8 cellular contexts compared by ENCODE assay signal in genomic region chr20:50115591-50116367, GRCh38. TPM values are rescaled to one million over a fixed set of nuclear protein-coding genes. Genes with fewer than 3 reads are reported as not detected.
DNase-seq lines count a peak whose midpoint lies in the region; ATAC-seq, FAIRE-seq and TF ChIP-seq lines count a peak whose summit lies in the region.

No MANE protein-coding gene starts in this region.

- peaks cover 42% of the 10 kb centered on the region for H3K4me1 Mint-ChIP-seq in activated naive CD8-positive, alpha-beta T cell treated with anti-CD3 and anti-CD28 coated beads, Interleukin-2, amount 10 ng/mL, durations not matched to agents 7 days and 5 days

- peak; percentile 89 for DNase-seq in GM12864 (ENCODE audit: low read depth)
- peak; percentile 95 for DNase-seq in NCI-H1105 treated with DMSO at 0.1 percent for 48 hours (lab: John Stamatoyannopoulos, UW)
- peak; percentile 94 for DNase-seq in SKM-1 treated with dmso at 0.1 percent for 144 hours (lab: John Stamatoyannopoulos, UW; ENCODE audit: unreplicated experiment)
- DNase-seq in activated naive CD8-positive, alpha-beta T cell treated with anti-CD3 and anti-CD28 coated beads, Interleukin-2, amount 10 ng/mL, durations not matched to agents 7 days and 5 days: peak; percentile 84
- DNase-seq in Right ventricle myocardium superior: peak; percentile 98
- peak; percentile 93 to 99 (median 95) for DNase-seq in pancreas
- peak; percentile 99 for DNase-seq in tibial artery

- H3K9me3 Mint-ChIP-seq in activated naive CD8-positive, alpha-beta T cell treated with anti-CD3 and anti-CD28 coated beads, Interleukin-2, amount 10 ng/mL, durations not matched to agents 7 days and 5 days: no peaks in the 10 kb centered on the region

- peak overlapping the region; percentile 94 for H3K27ac Mint-ChIP-seq in activated naive CD8-positive, alpha-beta T cell treated with anti-CD3 and anti-CD28 coated beads, Interleukin-2, amount 10 ng/mL, durations not matched to agents 7 days and 5 days

- H3K4me3 Mint-ChIP-seq in activated naive CD8-positive, alpha-beta T cell treated with anti-CD3 and anti-CD28 coated beads, Interleukin-2, amount 10 ng/mL, durations not matched to agents 7 days and 5 days: peak overlapping the region; percentile 94

- H3K36me3 ChIP-seq in pancreas: no peaks in the 10 kb centered on the region
- H3K36me3 ChIP-seq in tibial artery: no peaks in the 10 kb centered on the region

- POLR2A ChIA-PET in activated naive CD8-positive, alpha-beta T cell treated with anti-CD3 and anti-CD28 coated beads, Interleukin-2, amount 10 ng/mL, durations not matched to agents 7 days and 5 days (lab: Charles Lee): interaction anchor here (0.6 to 2.0 kb wide), 6 partner anchors 10 to 927 kb away, joined by 3 to 22 read pairs (median 4); partner anchors contain the start of gene PEDS1

- peak; percentile 86 for ATAC-seq in HG02678 (IDR thresholded peaks at IDR 0.05; ENCODE audit: unreplicated experiment)
- ATAC-seq in activated naive CD8-positive, alpha-beta T cell treated with anti-CD3 and anti-CD28 coated beads, Interleukin-2, amount 10 ng/mL, durations not matched to agents 7 days and 5 days (ENCODE audit: low read depth): peak; percentile 67
- peak; percentile 91 for ATAC-seq in Right ventricle myocardium superior (ENCODE audit: poor library complexity)
- ATAC-seq in pancreas: peak; percentile 83 to 90 (median 87)

- no peaks in the 10 kb centered on the region for H3K9me3 ChIP-seq in pancreas
- H3K9me3 ChIP-seq in tibial artery: no peaks in the 10 kb centered on the region

- no peak for TF ChIP-seq CTCF in GM12864 (IDR thresholded peaks at IDR 0.05; ENCODE audit: low read depth, low read length, missing control alignments)
- TF ChIP-seq CTCF in pancreas (IDR thresholded peaks at IDR 0.05): no peak
- TF ChIP-seq CTCF in tibial artery (IDR thresholded peaks at IDR 0.05): no peak

- peak overlapping the region; percentile 62 for H3K4me3 ChIP-seq in GM12864 (ENCODE audit: low read depth, low read length)
- H3K4me3 ChIP-seq in pancreas: peak overlapping the region in 3 of 4 donors; percentile 7 to 46 (median 35)
- peak overlapping the region; percentile 45 to 55 for H3K4me3 ChIP-seq in tibial artery

- FAIRE-seq in pancreas (lab: Jason Lieb, UNC): no peak

- intact Hi-C loops in Right ventricle myocardium superior (cut with DNase I): no loop called here
- intact Hi-C loops in pancreas (cut with DNase I): loop anchor here in 1 of 3 donors (5.0 kb wide), 1 partner anchor 62 kb away; no protein-coding TSS in a partner anchor
- intact Hi-C loops in tibial artery (cut with DNase I; ENCODE audit: low total_unique reads): no loop called here

- H3K4me1 ChIP-seq in pancreas (peaks cover 11 to 29% (median 12%) of the 10 kb centered on the region in 3 donors), tibial artery (peaks cover 0 to 44% (median 32%) of the 10 kb centered on the region in 4 donors)

- H3K27me3 Mint-ChIP-seq in activated naive CD8-positive, alpha-beta T cell treated with anti-CD3 and anti-CD28 coated beads, Interleukin-2, amount 10 ng/mL, durations not matched to agents 7 days and 5 days: no peaks in the 10 kb centered on the region

- peaks cover 8% of the 10 kb centered on the region for H3K36me3 Mint-ChIP-seq in activated naive CD8-positive, alpha-beta T cell treated with anti-CD3 and anti-CD28 coated beads, Interleukin-2, amount 10 ng/mL, durations not matched to agents 7 days and 5 days

- H3K27ac ChIP-seq in pancreas (peak overlapping the region in 2 of 4 donors; percentile 51 to 55), tibial artery (peak overlapping the region; percentile 69 to 77)

- H3K27me3 ChIP-seq in pancreas: no peaks in the 10 kb centered on the region
- H3K27me3 ChIP-seq in tibial artery: no peaks in the 10 kb centered on the region

- WGBS in pancreas, 2 donors: 0% methylated on average over 24 of the region's 24 CpGs

RNA-seq across cellular contexts. Expression of gene UBE2V1, which starts 2.8 kb away (rescaled TPM):
- 100 to 1,000 TPM; 124 to 140 TPM for total RNA-seq in activated naive CD8-positive, alpha-beta T cell treated with anti-CD3 and anti-CD28 coated beads, Interleukin-2, amount 10 ng/mL, durations not matched to agents 7 days and 5 days
- total RNA-seq in Right ventricle myocardium superior (77.8 TPM), pancreas (10 to 100 TPM; 43.6 to 61.7 (median 53.3) TPM)
- 10 to 100 TPM; 37.9 to 59.3 TPM for polyA plus RNA-seq in pancreas

RNA-seq across cellular contexts. Expression of gene PEDS1, which starts 37.7 kb away (rescaled TPM):
- 10 to 100 TPM; 22.1 to 24.5 TPM for total RNA-seq in activated naive CD8-positive, alpha-beta T cell treated with anti-CD3 and anti-CD28 coated beads, Interleukin-2, amount 10 ng/mL, durations not matched to agents 7 days and 5 days
- total RNA-seq in Right ventricle myocardium superior (25.9 TPM), pancreas (1 to 10 TPM; 3.5 to 9.8 (median 6.1) TPM)
- 10 to 100 TPM in 1 of 2 donors, 1 to 10 TPM in 1; 9.0 to 11.0 TPM for polyA plus RNA-seq in pancreas
